27 cellular contexts compared by ENCODE assay signal in the genomic region with DNA sequence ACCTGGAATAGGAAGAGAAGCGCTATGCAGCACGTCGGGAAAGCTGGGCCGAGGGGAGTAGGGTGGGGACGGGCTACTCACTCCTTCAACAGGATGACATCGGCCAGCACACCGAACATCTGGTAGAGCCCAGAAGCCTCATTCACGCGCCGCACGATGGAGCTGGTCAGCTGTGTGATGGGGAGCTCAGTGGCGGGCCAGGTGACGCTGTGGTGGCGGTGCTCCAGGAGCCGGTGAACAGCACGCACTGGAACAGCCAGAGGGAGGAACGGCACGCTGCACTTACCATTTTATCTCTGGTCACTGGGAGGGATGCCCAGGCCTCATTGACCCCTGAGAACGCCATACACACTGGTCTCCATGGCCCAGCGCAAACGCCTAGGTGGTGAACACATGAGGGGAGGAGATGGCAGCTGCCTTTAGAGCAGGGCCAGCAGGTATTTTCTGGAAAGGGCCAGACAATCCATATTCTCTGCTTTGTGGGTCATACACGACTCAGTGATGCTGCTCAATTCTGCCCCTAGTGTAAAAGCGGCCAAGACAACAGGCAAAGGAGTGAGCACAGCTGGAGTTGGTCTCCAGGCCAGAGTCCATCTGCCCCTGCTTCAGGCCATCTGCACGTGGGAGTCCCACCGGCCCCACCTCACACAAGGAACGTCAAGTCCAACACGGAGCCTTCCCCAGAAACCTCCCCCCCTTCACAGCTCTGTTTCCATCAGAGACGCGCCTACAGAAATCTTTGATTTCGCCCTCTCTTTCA. TPM values are rescaled to one million over a fixed set of nuclear protein-coding genes. Genes with fewer than 3 reads are reported as not detected.
DNase-seq lines count a peak whose midpoint lies in the region; ATAC-seq and TF ChIP-seq lines count a peak whose summit lies in the region.
"Had no signal": no experiment of that assay in that cellular context is flagged by ENCODE, and none has a peak within 500 bp of the region (broad histone marks: within the 10 kb centered on the region; RNA-seq: fewer than 3 reads in every experiment).

No MANE protein-coding gene starts in this region.

- no peaks in the 10 kb centered on the region for H3K4me1 ChIP-seq in GM23338 (ENCODE audit: insufficient read depth)
- peaks cover 11% of the 10 kb centered on the region for H3K4me1 ChIP-seq in OCI-LY7 (ENCODE audit: insufficient read depth, low read length, poor library complexity, severe bottlenecking)
- H3K4me1 ChIP-seq in hepatocyte (ENCODE audit: insufficient read depth), result no peaks in the 10 kb centered on the region
- H3K4me1 ChIP-seq: ascending aorta, gastroesophageal sphincter, psoas muscle, uterus had no signal

- TF ChIP-seq CTCF in GM23338 (conservative IDR thresholded peaks at IDR 0.05; ENCODE audit: low read depth in 2 of 2), result 0 out of 4 replicates have a peak, but pooled peaks of 1 of the 2 experiments have one; percentile 5
- TF ChIP-seq CTCF in OCI-LY7 (conservative IDR thresholded peaks at IDR 0.05; ENCODE audit: low read length), result 0 out of 2 replicates have a peak, but pooled peaks have one; percentile 22
- TF ChIP-seq CTCF in choroid plexus epithelial cell (conservative IDR thresholded peaks at IDR 0.05; ENCODE audit: low read depth, low read length), result peak; percentile 39
- TF ChIP-seq CTCF in retinal pigment epithelial cell (conservative IDR thresholded peaks at IDR 0.05; ENCODE audit: low read depth, low read length), result peak; percentile 3
- TF ChIP-seq CTCF in hepatocyte (IDR thresholded peaks at IDR 0.05; ENCODE audit: poor library complexity), result no peak

- BruUV-seq in OCI-LY7 (replicated peaks; lab: Mats Ljungman, UMichigan), result no TSS peak

- no peak overlapping the region for H3K4me3 Mint-ChIP-seq in GM23338
- H3K4me3 Mint-ChIP-seq: activated CD4-positive, alpha-beta T cell treated with anti-CD3 and anti-CD28 coated beads, Interleukin-2, amount 10 ng/mL, durations not matched to agents 7 days and 5 days; activated CD8-positive, alpha-beta memory T cell treated with anti-CD3 and anti-CD28 coated beads, Interleukin-2, amount 10 ng/mL, durations not matched to agents 7 days and 5 days; activated naive CD4-positive, alpha-beta T cell treated with anti-CD3 and anti-CD28 coated beads, Interleukin-2, amount 50 U/mL, for 24 hours; activated T-helper 1 cell treated with anti-CD3 and anti-CD28 coated beads, Interleukin-12 subunit alpha, Interleukin-12 subunit beta, Interleukin-2, Interleukin-4 antibody, amounts not matched to agents 30 ng/mL and 10 ng/mL and 1 ng/mL, durations not matched to agents 14 hours and 24 hours and 36 hours; stimulated activated naive B cell treated with anti-CD40 and anti-IgM and Interleukin-4, amounts not matched to agents 10 μg/mL and 1 μg/mL and 100 μg/mL, for 72 hours had no signal

- peak; percentile 15 for DNase-seq in GM23338 (ENCODE audit: low spot score)
- DNase-seq in OCI-LY7 (ENCODE audit: low spot score), result no peak
- peak; percentile 13 for DNase-seq in choroid plexus epithelial cell (ENCODE audit: low read depth)
- DNase-seq in retinal pigment epithelial cell (ENCODE audit: low read depth), result no peak
- DNase-seq in NCI-H526 (lab: John Stamatoyannopoulos, UW), result no peak
- no peak for DNase-seq in hepatocyte (ENCODE audit: low spot score)
- no peak for DNase-seq in activated CD4-positive, CD25-positive, alpha-beta regulatory T cell treated with anti-CD3 and anti-CD28 coated beads, Interleukin-2, amount 50 U/mL, for 72 hours
- DNase-seq: activated CD4-positive, alpha-beta T cell treated with anti-CD3 and anti-CD28 coated beads, Interleukin-2, amount 10 ng/mL, durations not matched to agents 7 days and 5 days; activated CD8-positive, alpha-beta memory T cell treated with anti-CD3 and anti-CD28 coated beads, Interleukin-2, amount 10 ng/mL, durations not matched to agents 7 days and 5 days; DMS79; effector memory CD4-positive, alpha-beta T cell; islet precursor cell; NCI-H1436; NCI-H2171 treated with DMSO at 0.1 percent for 48 hours; psoas muscle; SHP77 treated with DMSO at 0.1 percent for 48 hours; stimulated activated naive B cell treated with anti-CD40 and anti-IgM and Interleukin-4, amounts not matched to agents 10 μg/mL and 1 μg/mL and 100 μg/mL, for 72 hours; T-helper 1 cell had no signal

- H3K9me3 ChIP-seq in OCI-LY7 (ENCODE audit: low read length), result no peaks in the 10 kb centered on the region
- no peaks in the 10 kb centered on the region for H3K9me3 ChIP-seq in hepatocyte (ENCODE audit: low read depth)
- H3K9me3 ChIP-seq: ascending aorta, gastroesophageal sphincter, neutrophil, psoas muscle, uterus had no signal

- H3K4me3 ChIP-seq in GM23338 (no peak overlapping the region), OCI-LY7 (ENCODE audit: low read depth, low read length, poor library complexity, severe bottlenecking) (no peak overlapping the region), choroid plexus epithelial cell (ENCODE audit: low read depth, low read length) (no peak overlapping the region), retinal pigment epithelial cell (ENCODE audit: low read length) (no peak overlapping the region), hepatocyte (no peak overlapping the region)
- H3K4me3 ChIP-seq: ascending aorta, gastroesophageal sphincter, lung, psoas muscle, smooth muscle cell, uterus had no signal

- CTCF ChIA-PET in OCI-LY7 (lab: Charles Lee; ENCODE audit: unreplicated experiment), result no interaction called here

- intact Hi-C loops in OCI-LY7 (cut with micrococcal nuclease; ENCODE audit: unreplicated experiment), result no loop called here

- peaks cover 19% of the 10 kb centered on the region for H3K36me3 Mint-ChIP-seq in GM23338 (ENCODE audit: low read depth)

- H3K27ac Mint-ChIP-seq in GM23338, result no peak overlapping the region
- H3K27ac Mint-ChIP-seq: activated CD4-positive, alpha-beta T cell treated with anti-CD3 and anti-CD28 coated beads, Interleukin-2, amount 10 ng/mL, durations not matched to agents 7 days and 5 days; activated CD8-positive, alpha-beta memory T cell treated with anti-CD3 and anti-CD28 coated beads, Interleukin-2, amount 10 ng/mL, durations not matched to agents 7 days and 5 days; activated naive CD4-positive, alpha-beta T cell treated with anti-CD3 and anti-CD28 coated beads, Interleukin-2, amount 50 U/mL, for 24 hours; activated T-helper 1 cell treated with anti-CD3 and anti-CD28 coated beads, Interleukin-12 subunit alpha, Interleukin-12 subunit beta, Interleukin-2, Interleukin-4 antibody, amounts not matched to agents 30 ng/mL and 10 ng/mL and 1 ng/mL, durations not matched to agents 14 hours and 24 hours and 36 hours had no signal

- H3K79me2 ChIP-seq in GM23338 (replicated peaks; ENCODE audit: insufficient read depth) (no peaks in the 10 kb centered on the region), OCI-LY7 (ENCODE audit: insufficient read depth, low read depth, low read length) (no peaks in the 10 kb centered on the region), hepatocyte (no peaks in the 10 kb centered on the region)

- H2AFZ ChIP-seq in GM23338 (no peak overlapping the region), OCI-LY7 (ENCODE audit: low read length) (no peak overlapping the region), hepatocyte (no peak overlapping the region)

- peak; percentile 52 for ATAC-seq in GM23338
- ATAC-seq: activated CD8-positive, alpha-beta memory T cell treated with anti-CD3 and anti-CD28 coated beads, Interleukin-2, amount 10 ng/mL, durations not matched to agents 7 days and 5 days; esophagus mucosa; gastroesophageal sphincter; psoas muscle; stimulated activated naive B cell treated with anti-CD40 and anti-IgM and Interleukin-4, amounts not matched to agents 10 μg/mL and 1 μg/mL and 100 μg/mL, for 72 hours had no signal

- no peak overlapping the region for H3K27ac ChIP-seq in GM23338 (ENCODE audit: low read depth)
- H3K27ac ChIP-seq in OCI-LY7 (ENCODE audit: low read depth, low read length, poor library complexity, severe bottlenecking), result no peak overlapping the region
- no peak overlapping the region for H3K27ac ChIP-seq in hepatocyte
- H3K27ac ChIP-seq: ascending aorta, gastroesophageal sphincter, neutrophil, psoas muscle, uterus had no signal

- peaks cover 3% of the 10 kb centered on the region; the same call in 1 of the 2 replicates for H3K36me3 ChIP-seq in GM23338 (ENCODE audit: insufficient read depth)
- peaks cover 56% of the 10 kb centered on the region for H3K36me3 ChIP-seq in OCI-LY7 (ENCODE audit: insufficient read depth, low read length)
- no peaks in the 10 kb centered on the region for H3K36me3 ChIP-seq in hepatocyte (replicated peaks; ENCODE audit: insufficient read depth, low read depth)
- H3K36me3 ChIP-seq: uterus had no signal

- no peaks in the 10 kb centered on the region for H3K9me3 Mint-ChIP-seq in GM23338
- H3K9me3 Mint-ChIP-seq: activated CD4-positive, alpha-beta T cell treated with anti-CD3 and anti-CD28 coated beads, Interleukin-2, amount 10 ng/mL, durations not matched to agents 7 days and 5 days; activated naive CD4-positive, alpha-beta T cell treated with anti-CD3 and anti-CD28 coated beads, Interleukin-2, amount 50 U/mL, for 24 hours; activated T-helper 1 cell treated with anti-CD3 and anti-CD28 coated beads, Interleukin-12 subunit alpha, Interleukin-12 subunit beta, Interleukin-2, Interleukin-4 antibody, amounts not matched to agents 30 ng/mL and 10 ng/mL and 1 ng/mL, durations not matched to agents 14 hours and 24 hours and 36 hours; stimulated activated naive B cell treated with anti-CD40 and anti-IgM and Interleukin-4, amounts not matched to agents 10 μg/mL and 1 μg/mL and 100 μg/mL, for 72 hours had no signal

- no peaks in the 10 kb centered on the region for H3F3A ChIP-seq in GM23338 (replicated peaks; ENCODE audit: low read depth)

- no peaks in the 10 kb centered on the region for H4K20me1 ChIP-seq in GM23338 (replicated peaks; ENCODE audit: insufficient read depth)
- H4K20me1 ChIP-seq in OCI-LY7 (ENCODE audit: insufficient read depth, low read length), result no peaks in the 10 kb centered on the region
- no peaks in the 10 kb centered on the region for H4K20me1 ChIP-seq in hepatocyte (ENCODE audit: insufficient read depth, poor library complexity, severe bottlenecking)

- H3K9me2 ChIP-seq in GM23338 (ENCODE audit: insufficient read depth) (no peaks in the 10 kb centered on the region), OCI-LY7 (ENCODE audit: insufficient read depth, low read length) (no peaks in the 10 kb centered on the region), hepatocyte (replicated peaks; ENCODE audit: insufficient read depth) (no peaks in the 10 kb centered on the region)

- H3K4me1 Mint-ChIP-seq in GM23338, result no peaks in the 10 kb centered on the region
- H3K4me1 Mint-ChIP-seq: activated CD8-positive, alpha-beta memory T cell treated with anti-CD3 and anti-CD28 coated beads, Interleukin-2, amount 10 ng/mL, durations not matched to agents 7 days and 5 days had no signal

- POLR2A ChIA-PET in OCI-LY7 (lab: Charles Lee), result no interaction called here

- WGBS in hepatocyte (ENCODE audit: low lambda C conversion rate, missing lambda C conversion rate), result 93% methylated on average over 30 of the region's 30 CpGs

- H3K4me2 ChIP-seq in GM23338 (no peak overlapping the region), OCI-LY7 (ENCODE audit: low read length) (no peak overlapping the region), hepatocyte (no peak overlapping the region)
- H3K4me2 ChIP-seq: smooth muscle cell had no signal

- no peaks in the 10 kb centered on the region for H3K27me3 ChIP-seq in GM23338 (ENCODE audit: insufficient read depth)
- no peaks in the 10 kb centered on the region for H3K27me3 ChIP-seq in hepatocyte
- H3K27me3 ChIP-seq: ascending aorta, gastroesophageal sphincter, neutrophil, uterus had no signal

- peaks cover 4% of the 10 kb centered on the region for H3K27me3 Mint-ChIP-seq in GM23338 (ENCODE audit: insufficient read depth, low read depth, poor library complexity)
- H3K27me3 Mint-ChIP-seq: activated CD4-positive, alpha-beta T cell treated with anti-CD3 and anti-CD28 coated beads, Interleukin-2, amount 10 ng/mL, durations not matched to agents 7 days and 5 days; activated CD8-positive, alpha-beta memory T cell treated with anti-CD3 and anti-CD28 coated beads, Interleukin-2, amount 10 ng/mL, durations not matched to agents 7 days and 5 days; activated naive CD4-positive, alpha-beta T cell treated with anti-CD3 and anti-CD28 coated beads, Interleukin-2, amount 50 U/mL, for 24 hours; stimulated activated naive B cell treated with anti-CD40 and anti-IgM and Interleukin-4, amounts not matched to agents 10 μg/mL and 1 μg/mL and 100 μg/mL, for 72 hours had no signal

RNA-seq across cellular contexts. Expression of gene FOXRED2, which starts 8.8 kb away (rescaled TPM):
- 38.3 and 47.5 TPM in 2 replicates for total RNA-seq in GM23338 (2014; rRNA removed; shearing (Covaris generic))
- polyA plus RNA-seq in GM23338 (2016; fragmentation: Nextera tagmentation; extraction: Ambion mirVana) (11.5 and 12.7 TPM in 2 replicates), hepatocyte (7.7 and 9.7 TPM in 2 replicates)
- total RNA-seq in OCI-LY7 (2014; rRNA removed; shearing (Covaris generic)), result 16.2 and 22.6 TPM in 2 replicates
- total RNA-seq in OCI-LY7 (2022) (40.6 and 48.3 TPM in 2 replicates), hepatocyte (4.9 and 8.5 TPM in 2 replicates)

RNA-seq across cellular contexts. Expression of gene TXN2, which starts 16.6 kb away (rescaled TPM):
- 21.6 and 23.0 TPM in 2 replicates for total RNA-seq in GM23338 (2014; rRNA removed; shearing (Covaris generic))
- polyA plus RNA-seq in GM23338 (2016; fragmentation: Nextera tagmentation; extraction: Ambion mirVana), result 50.3 and 55.6 TPM in 2 replicates
- 32.0 and 33.4 TPM in 2 replicates for total RNA-seq in OCI-LY7 (2014; rRNA removed; shearing (Covaris generic))
- total RNA-seq in OCI-LY7 (2022), result 94.2 and 106 TPM in 2 replicates
- total RNA-seq in hepatocyte, result 42.6 and 52.9 TPM in 2 replicates
- 129 and 131 TPM in 2 replicates for polyA plus RNA-seq in hepatocyte

RNA-seq across cellular contexts. Expression of gene EIF3D, which starts 30.9 kb away (rescaled TPM):
- 360 and 381 TPM in 2 replicates for total RNA-seq in GM23338 (2014; rRNA removed; shearing (Covaris generic))
- polyA plus RNA-seq in GM23338 (2016; fragmentation: Nextera tagmentation; extraction: Ambion mirVana) (148 and 149 TPM in 2 replicates), hepatocyte (70.4 and 90.8 TPM in 2 replicates)
- total RNA-seq in OCI-LY7 (2014; rRNA removed; shearing (Covaris generic)), result 270 and 307 TPM in 2 replicates
- total RNA-seq in OCI-LY7 (2022) (201 and 223 TPM in 2 replicates), hepatocyte (171 and 211 TPM in 2 replicates)

Comparison
In these comparisons a context has a peak if more than half of its experiments do, and no peak if none do; other contexts are left out.
1. DNase-seq: peak in GM23338 (single experiment) and choroid plexus epithelial cell (single experiment); none in OCI-LY7 (single experiment), retinal pigment epithelial cell (single experiment), NCI-H526 (0 of 2), hepatocyte (single experiment) and activated CD4-positive, CD25-positive, alpha-beta regulatory T cell treated with anti-CD3 and anti-CD28 coated beads, Interleukin-2, amount 50 U/mL, for 72 hours (single experiment).